ENCODE assay signal across 12 cellular contexts in genomic region chr1:40067023-40067422, GRCh38. TPM values are rescaled to one million over a fixed set of nuclear protein-coding genes. Genes with fewer than 3 reads are reported as not detected.
A peak's percentile ranks its signal among the peaks of the same experiment; 100 is the strongest.
DNase-seq lines count a peak whose midpoint lies in the region; ATAC-seq, FAIRE-seq and TF ChIP-seq lines count a peak whose summit lies in the region.
"Had no signal": no experiment of that assay in that cellular context is flagged by ENCODE, and none has a peak within 500 bp of the region (broad histone marks: within the 10 kb centered on the region; RNA-seq: fewer than 3 reads in every experiment).

No MANE protein-coding gene starts in this region.

- H3K9me3 Mint-ChIP-seq in CD4-positive, CD25-positive, alpha-beta regulatory T cell, result no peaks in the 10 kb centered on the region
- H3K9me3 Mint-ChIP-seq in activated naive CD8-positive, alpha-beta T cell treated with anti-CD3 and anti-CD28 coated beads for 36 hours, result no peaks in the 10 kb centered on the region
- H3K9me3 Mint-ChIP-seq: H9 had no signal

- H3K27me3 Mint-ChIP-seq in CD4-positive, CD25-positive, alpha-beta regulatory T cell, result no peaks in the 10 kb centered on the region
- no peaks in the 10 kb centered on the region for H3K27me3 Mint-ChIP-seq in activated naive CD8-positive, alpha-beta T cell treated with anti-CD3 and anti-CD28 coated beads for 36 hours

- no peaks in the 10 kb centered on the region for H3K9me3 ChIP-seq in CD4-positive, CD25-positive, alpha-beta regulatory T cell (ENCODE audit: control insufficient read depth in 2 of 2, low read length in 2 of 2)
- H3K9me3 ChIP-seq in muscle layer of duodenum (ENCODE audit: control insufficient read depth in 1 of 2, low read length in 2 of 2) (no peaks in the 10 kb centered on the region), right lobe of liver (no peaks in the 10 kb centered on the region)

- DNase-seq in CD4-positive, CD25-positive, alpha-beta regulatory T cell, result no peak
- DNase-seq in HL-60 (ENCODE audit: low read depth in 1 of 2, low spot score in 1 of 2), result no peak
- no peak for DNase-seq in activated naive CD8-positive, alpha-beta T cell treated with anti-CD3 and anti-CD28 coated beads for 36 hours
- no peak for DNase-seq in RCC 7860 (ENCODE audit: low spot score)
- DNase-seq in right lobe of liver, result no peak
- DNase-seq: H9, NCI-H1694 treated with DMSO at 0.1 percent for 48 hours had no signal

- no peaks in the 10 kb centered on the region for H3K27me3 ChIP-seq in CD4-positive, CD25-positive, alpha-beta regulatory T cell (ENCODE audit: control insufficient read depth, insufficient read depth, low read length)
- H3K27me3 ChIP-seq in HL-60 (ENCODE audit: insufficient read depth, poor library complexity, severe bottlenecking) (no peaks in the 10 kb centered on the region), muscle layer of duodenum (ENCODE audit: low read depth, low read length) (no peaks in the 10 kb centered on the region), right lobe of liver (no peaks in the 10 kb centered on the region)

- no peak for ATAC-seq in CD4-positive, CD25-positive, alpha-beta regulatory T cell (ENCODE audit: low read depth in 2 of 2)
- no peak for ATAC-seq in GM19351 (IDR thresholded peaks at IDR 0.05; ENCODE audit: unreplicated experiment)
- ATAC-seq in right lobe of liver, result no peak
- ATAC-seq in GM21528 (IDR thresholded peaks at IDR 0.05; ENCODE audit: low FRiP score, unreplicated experiment), result no peak

- H3K36me3 Mint-ChIP-seq in CD4-positive, CD25-positive, alpha-beta regulatory T cell, result peaks cover 54% of the 10 kb centered on the region
- H3K36me3 Mint-ChIP-seq in activated naive CD8-positive, alpha-beta T cell treated with anti-CD3 and anti-CD28 coated beads for 36 hours, result peaks cover 58% of the 10 kb centered on the region

- 81% methylated on average over 2 of the region's 2 CpGs for WGBS in right lobe of liver (ENCODE audit: insufficient coverage, low coverage, low lambda C conversion rate, missing lambda C conversion rate)

- TF ChIP-seq POLR2A in right lobe of liver (IDR thresholded peaks at IDR 0.05), result no peak

- TF ChIP-seq CTCF in HL-60 (IDR thresholded peaks at IDR 0.05; ENCODE audit: insufficient read depth, low read length) (no peak), right lobe of liver (IDR thresholded peaks at IDR 0.05) (no peak)

- peaks cover 99% of the 10 kb centered on the region for H3K36me3 ChIP-seq in CD4-positive, CD25-positive, alpha-beta regulatory T cell (ENCODE audit: control insufficient read depth, insufficient read depth, low read length)
- peaks cover 75 to 85% of the 10 kb centered on the region in 2 donors for H3K36me3 ChIP-seq in muscle layer of duodenum (ENCODE audit: control insufficient read depth in 1 of 2, insufficient read depth in 2 of 2, low read length in 2 of 2)
- peaks cover 15 to 96% (median 64%) of the 10 kb centered on the region in 4 donors for H3K36me3 ChIP-seq in right lobe of liver

- peak overlapping the region; percentile 66 to 87 (median 86) for H3K27ac Mint-ChIP-seq in CD4-positive, CD25-positive, alpha-beta regulatory T cell
- peak overlapping the region; percentile 94 for H3K27ac Mint-ChIP-seq in activated naive CD8-positive, alpha-beta T cell treated with anti-CD3 and anti-CD28 coated beads for 36 hours

- no peak overlapping the region for H3K4me3 ChIP-seq in CD4-positive, CD25-positive, alpha-beta regulatory T cell (ENCODE audit: low read depth, low read length)
- H3K4me3 ChIP-seq in HL-60 (replicated peaks; ENCODE audit: insufficient read depth, low read length) (no peak overlapping the region), muscle layer of duodenum (ENCODE audit: low read depth in 1 of 2, low read length in 2 of 2) (no peak overlapping the region), right lobe of liver (no peak overlapping the region)
- H3K4me3 ChIP-seq: smooth muscle cell had no signal

- peaks cover 11 to 52% (median 33%) of the 10 kb centered on the region in 4 donors for H3K4me1 Mint-ChIP-seq in CD4-positive, CD25-positive, alpha-beta regulatory T cell
- H3K4me1 Mint-ChIP-seq in activated naive CD8-positive, alpha-beta T cell treated with anti-CD3 and anti-CD28 coated beads for 36 hours, result peaks cover 43% of the 10 kb centered on the region
- H3K4me1 Mint-ChIP-seq: H9 had no signal

- intact Hi-C loops in right lobe of liver (cut with DNase I), result no loop called here

- H3K4me3 Mint-ChIP-seq in CD4-positive, CD25-positive, alpha-beta regulatory T cell, result peak overlapping the region in 1 of 4 donors; percentile 6
- no peak overlapping the region for H3K4me3 Mint-ChIP-seq in activated naive CD8-positive, alpha-beta T cell treated with anti-CD3 and anti-CD28 coated beads for 36 hours
- H3K4me3 Mint-ChIP-seq: H9 had no signal

- H3K27ac ChIP-seq in CD4-positive, CD25-positive, alpha-beta regulatory T cell (ENCODE audit: insufficient read depth, low read length, poor library complexity, severe bottlenecking), result peak overlapping the region; percentile 26
- H3K27ac ChIP-seq in HL-60 (replicated peaks), result peak overlapping the region; percentile 10; the same call in 1 of the 2 replicates
- peak overlapping the region; percentile 25 for H3K27ac ChIP-seq in muscle layer of duodenum (ENCODE audit: low read length)
- no peak overlapping the region for H3K27ac ChIP-seq in right lobe of liver

- no peak for FAIRE-seq in RCC 7860 (lab: Jason Lieb, UNC)
- FAIRE-seq: HepG2 had no signal

- peaks cover 34% of the 10 kb centered on the region for H3K4me1 ChIP-seq in CD4-positive, CD25-positive, alpha-beta regulatory T cell (ENCODE audit: control insufficient read depth, insufficient read depth, low read length, poor library complexity, severe bottlenecking)
- H3K4me1 ChIP-seq in muscle layer of duodenum (ENCODE audit: control insufficient read depth in 1 of 2, insufficient read depth in 2 of 2, low read length in 2 of 2) (peaks cover 0 to 5% of the 10 kb centered on the region in 2 donors), right lobe of liver (no peaks in the 10 kb centered on the region)

RNA-seq across cellular contexts. Expression of gene CAP1, which starts 26.5 kb away (rescaled TPM):
- 322 TPM for total RNA-seq in CD4-positive, CD25-positive, alpha-beta regulatory T cell
- 100 to 1,000 TPM; 608 to 806 (median 709) TPM for polyA plus RNA-seq in CD4-positive, CD25-positive, alpha-beta regulatory T cell
- total RNA-seq in activated naive CD8-positive, alpha-beta T cell treated with anti-CD3 and anti-CD28 coated beads for 36 hours, result 100 to 1,000 TPM; 483 to 504 TPM
- total RNA-seq in right lobe of liver, result 100 to 1,000 TPM in 5 of 6 experiments, 10 to 100 TPM in 1; 93.1 to 152 (median 128) TPM

RNA-seq across cellular contexts. Expression of gene PPT1, which starts 30.0 kb away (rescaled TPM):
- 44.2 TPM for total RNA-seq in CD4-positive, CD25-positive, alpha-beta regulatory T cell
- 100 to 1,000 TPM; 173 to 219 (median 201) TPM for polyA plus RNA-seq in CD4-positive, CD25-positive, alpha-beta regulatory T cell
- 10 to 100 TPM; 87.5 to 93.7 TPM for total RNA-seq in activated naive CD8-positive, alpha-beta T cell treated with anti-CD3 and anti-CD28 coated beads for 36 hours
- total RNA-seq in right lobe of liver, result 10 to 100 TPM; 16.5 to 47.8 (median 33.1) TPM

Comparison
In these comparisons a context has a peak if more than half of its experiments do, and no peak if none do; other contexts are left out.
1. H3K27ac ChIP-seq: peak in CD4-positive, CD25-positive, alpha-beta regulatory T cell (single experiment), HL-60 (single experiment) and muscle layer of duodenum (single experiment); none in right lobe of liver (0 of 3).